8 cellular contexts compared by ENCODE assay signal in the genomic region with DNA sequence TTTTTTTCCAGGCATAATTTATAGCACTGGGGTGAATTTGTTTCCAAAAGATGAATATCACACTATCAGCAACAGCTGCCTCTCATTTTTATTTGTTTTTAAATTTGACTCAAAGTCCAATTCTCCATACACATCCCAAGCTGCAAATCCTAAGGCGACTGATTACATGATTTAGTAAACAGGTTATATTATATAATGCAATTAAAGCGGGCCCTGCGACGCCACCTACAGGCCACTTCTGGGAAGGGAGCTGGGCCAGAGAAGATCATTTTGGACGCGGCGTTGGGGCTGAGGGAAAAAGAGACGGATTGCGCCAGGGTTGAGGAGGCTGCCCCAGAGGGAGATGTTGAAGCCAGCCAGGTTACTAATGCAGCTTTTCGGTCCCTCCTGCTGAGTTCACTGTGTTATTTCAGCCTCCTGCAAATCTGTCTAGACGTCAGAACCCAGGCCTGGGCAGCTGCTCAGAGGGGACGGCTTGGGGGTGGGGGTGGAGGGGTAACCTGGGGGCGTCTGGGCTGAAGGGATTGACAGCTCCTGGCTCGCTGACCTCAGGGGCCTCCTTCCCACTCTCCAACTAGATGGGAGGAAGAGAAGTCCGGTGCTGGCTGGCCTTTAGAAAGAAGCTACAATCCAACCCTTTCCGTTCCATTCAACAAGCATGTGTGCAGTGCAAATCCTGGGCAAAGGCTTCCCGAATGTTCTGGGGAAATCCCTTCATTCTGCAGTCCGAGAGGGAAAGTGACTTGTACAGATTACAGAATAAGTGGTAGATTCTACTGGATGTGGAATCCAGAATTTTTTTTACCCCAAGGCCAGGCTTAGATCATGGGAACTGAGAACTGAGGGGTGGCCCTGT.
A peak's percentile ranks its signal among the peaks of the same experiment; 100 is the strongest.
DNase-seq lines count a peak whose midpoint lies in the region; ATAC-seq and TF ChIP-seq lines count a peak whose summit lies in the region.

No MANE protein-coding gene starts in this region.

- H3K4me3 ChIP-seq in left ventricle myocardium inferior (no peak overlapping the region), rectal smooth muscle tissue (ENCODE audit: low read length) (no peak overlapping the region)

- H3K27me3 ChIP-seq in left ventricle myocardium inferior (ENCODE audit: low read depth): no peaks in the 10 kb centered on the region
- H3K27me3 ChIP-seq in rectal smooth muscle tissue (ENCODE audit: control insufficient read depth, insufficient read depth, low read length): no peaks in the 10 kb centered on the region

- H3K36me3 ChIP-seq in left ventricle myocardium inferior: no peaks in the 10 kb centered on the region
- H3K36me3 ChIP-seq in rectal smooth muscle tissue (ENCODE audit: control insufficient read depth, insufficient read depth, low read length): no peaks in the 10 kb centered on the region

- no peaks in the 10 kb centered on the region for H3K9me3 ChIP-seq in left ventricle myocardium inferior (replicated peaks)

- H3K9ac ChIP-seq in rectal smooth muscle tissue (ENCODE audit: low read length): no peak overlapping the region

- peak; percentile 88 for TF ChIP-seq CTCF in left ventricle myocardium inferior (IDR thresholded peaks at IDR 0.05; ENCODE audit: borderline replicate concordance)

- DNase-seq in Daoy (ENCODE audit: low read depth) (peak; percentile 75), HPDE6-E6E7 (ENCODE audit: extremely low spot score) (peak; percentile 59), RPMI7951 (ENCODE audit: low read depth) (peak; percentile 57), left ventricle myocardium inferior (peak; percentile 83)

- H3K27ac ChIP-seq in angular gyrus (ENCODE audit: low read depth, low read length) (peak overlapping the region; percentile 92), left ventricle myocardium inferior (replicated peaks) (peak overlapping the region; percentile 62), rectal smooth muscle tissue (ENCODE audit: low read depth, low read length) (peak overlapping the region; percentile 28)

- intact Hi-C loops in left ventricle myocardium inferior (cut with micrococcal nuclease): loop anchor here (10.0 kb wide), 1 partner anchor 171 kb away; no protein-coding TSS in a partner anchor

- H3K4me1 ChIP-seq in left ventricle myocardium inferior: peaks cover 39% of the 10 kb centered on the region
- H3K4me1 ChIP-seq in rectal smooth muscle tissue (ENCODE audit: control insufficient read depth, insufficient read depth, low read length): peaks cover 2% of the 10 kb centered on the region

- ATAC-seq in GM18858 (IDR thresholded peaks at IDR 0.05; ENCODE audit: unreplicated experiment): no peak
- ATAC-seq in HG03045 (IDR thresholded peaks at IDR 0.05; ENCODE audit: unreplicated experiment): no peak

Comparison
In these comparisons a context has a peak if more than half of its experiments do, and no peak if none do; other contexts are left out.
1. H3K27ac ChIP-seq: peak in every context shown above with its lines; median percentile 92 in angular gyrus; 62 in left ventricle myocardium inferior; 28 in rectal smooth muscle tissue.